ENCODE assay signal across 2 cellular contexts in the genomic region with DNA sequence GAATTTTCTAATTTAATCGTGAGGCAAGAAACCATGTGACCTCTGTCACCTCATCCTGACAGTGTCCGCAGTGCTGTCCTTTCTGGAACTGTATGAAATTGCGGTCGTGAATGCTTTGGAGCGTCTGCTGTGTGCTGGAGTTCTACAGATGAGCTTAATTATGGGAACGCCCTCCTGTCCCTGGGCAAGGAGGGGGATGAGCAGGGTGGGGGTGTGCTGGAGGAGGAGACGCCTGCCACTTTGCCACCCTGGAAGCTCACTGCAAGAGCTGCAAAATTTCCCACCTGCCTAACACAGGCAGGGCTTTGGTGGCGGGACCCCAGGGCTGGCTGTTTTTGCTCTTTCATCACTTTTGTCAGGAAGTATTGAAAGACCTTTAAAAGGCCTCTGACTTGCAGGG.
TF ChIP-seq lines count a peak whose summit lies in the region.

No MANE protein-coding gene starts in this region.

TF ChIP-seq in SK-N-SH, 30 proteins besides CTCF, POLR2A, EP300 and RAD21 (continued from another document):
- TF ChIP-seq SIN3A (IDR thresholded peaks at IDR 0.05; ENCODE audit: borderline replicate concordance, low read depth, low read length), result no peak
- TF ChIP-seq TCF12 (IDR thresholded peaks at IDR 0.05), result no peak
- TF ChIP-seq MXI1 (IDR thresholded peaks at IDR 0.05; ENCODE audit: low read depth, low read length), result peak; percentile 24; the same call in 1 of the 2 replicates
TF ChIP-seq in SK-N-SH: peak in this region for 3.

TF ChIP-seq in SK-N-SH treated with all-trans-retinoic acid at 6 μM for 48 hours, 23 proteins besides CTCF, POLR2A, EP300 and RAD21 (continued from another document):
- TF ChIP-seq, protein P1, sequence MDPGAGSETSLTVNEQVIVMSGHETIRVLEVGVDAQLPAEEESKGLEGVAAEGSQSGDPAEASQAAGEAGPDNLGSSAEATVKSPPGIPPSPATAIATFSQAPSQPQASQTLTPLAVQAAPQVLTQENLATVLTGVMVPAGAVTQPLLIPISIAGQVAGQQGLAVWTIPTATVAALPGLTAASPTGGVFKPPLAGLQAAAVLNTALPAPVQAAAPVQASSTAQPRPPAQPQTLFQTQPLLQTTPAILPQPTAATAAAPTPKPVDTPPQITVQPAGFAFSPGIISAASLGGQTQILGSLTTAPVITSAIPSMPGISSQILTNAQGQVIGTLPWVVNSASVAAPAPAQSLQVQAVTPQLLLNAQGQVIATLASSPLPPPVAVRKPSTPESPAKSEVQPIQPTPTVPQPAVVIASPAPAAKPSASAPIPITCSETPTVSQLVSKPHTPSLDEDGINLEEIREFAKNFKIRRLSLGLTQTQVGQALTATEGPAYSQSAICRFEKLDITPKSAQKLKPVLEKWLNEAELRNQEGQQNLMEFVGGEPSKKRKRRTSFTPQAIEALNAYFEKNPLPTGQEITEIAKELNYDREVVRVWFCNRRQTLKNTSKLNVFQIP (CRISPR knock-in tag; IDR thresholded peaks at IDR 0.05; ENCODE audit: borderline replicate concordance, low read depth), result no peak
- TF ChIP-seq, protein P2, sequence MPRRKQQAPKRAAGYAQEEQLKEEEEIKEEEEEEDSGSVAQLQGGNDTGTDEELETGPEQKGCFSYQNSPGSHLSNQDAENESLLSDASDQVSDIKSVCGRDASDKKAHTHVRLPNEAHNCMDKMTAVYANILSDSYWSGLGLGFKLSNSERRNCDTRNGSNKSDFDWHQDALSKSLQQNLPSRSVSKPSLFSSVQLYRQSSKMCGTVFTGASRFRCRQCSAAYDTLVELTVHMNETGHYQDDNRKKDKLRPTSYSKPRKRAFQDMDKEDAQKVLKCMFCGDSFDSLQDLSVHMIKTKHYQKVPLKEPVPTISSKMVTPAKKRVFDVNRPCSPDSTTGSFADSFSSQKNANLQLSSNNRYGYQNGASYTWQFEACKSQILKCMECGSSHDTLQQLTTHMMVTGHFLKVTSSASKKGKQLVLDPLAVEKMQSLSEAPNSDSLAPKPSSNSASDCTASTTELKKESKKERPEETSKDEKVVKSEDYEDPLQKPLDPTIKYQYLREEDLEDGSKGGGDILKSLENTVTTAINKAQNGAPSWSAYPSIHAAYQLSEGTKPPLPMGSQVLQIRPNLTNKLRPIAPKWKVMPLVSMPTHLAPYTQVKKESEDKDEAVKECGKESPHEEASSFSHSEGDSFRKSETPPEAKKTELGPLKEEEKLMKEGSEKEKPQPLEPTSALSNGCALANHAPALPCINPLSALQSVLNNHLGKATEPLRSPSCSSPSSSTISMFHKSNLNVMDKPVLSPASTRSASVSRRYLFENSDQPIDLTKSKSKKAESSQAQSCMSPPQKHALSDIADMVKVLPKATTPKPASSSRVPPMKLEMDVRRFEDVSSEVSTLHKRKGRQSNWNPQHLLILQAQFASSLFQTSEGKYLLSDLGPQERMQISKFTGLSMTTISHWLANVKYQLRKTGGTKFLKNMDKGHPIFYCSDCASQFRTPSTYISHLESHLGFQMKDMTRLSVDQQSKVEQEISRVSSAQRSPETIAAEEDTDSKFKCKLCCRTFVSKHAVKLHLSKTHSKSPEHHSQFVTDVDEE (CRISPR knock-in tag; IDR thresholded peaks at IDR 0.05), result no peak
- TF ChIP-seq PPARA (CRISPR knock-in tag; IDR thresholded peaks at IDR 0.05; ENCODE audit: borderline replicate concordance) (no peak), ZNF8 (CRISPR knock-in tag; IDR thresholded peaks at IDR 0.05) (no peak), OSR1 (CRISPR knock-in tag; IDR thresholded peaks at IDR 0.05) (no peak), GLIS3 (CRISPR knock-in tag; IDR thresholded peaks at IDR 0.05) (no peak), TOX (CRISPR knock-in tag; IDR thresholded peaks at IDR 0.05; ENCODE audit: borderline replicate concordance) (no peak), ZFP3 (CRISPR knock-in tag; IDR thresholded peaks at IDR 0.05) (no peak), BACH2 (CRISPR knock-in tag; IDR thresholded peaks at IDR 0.05; ENCODE audit: borderline replicate concordance) (no peak)
- TF ChIP-seq, protein P3, sequence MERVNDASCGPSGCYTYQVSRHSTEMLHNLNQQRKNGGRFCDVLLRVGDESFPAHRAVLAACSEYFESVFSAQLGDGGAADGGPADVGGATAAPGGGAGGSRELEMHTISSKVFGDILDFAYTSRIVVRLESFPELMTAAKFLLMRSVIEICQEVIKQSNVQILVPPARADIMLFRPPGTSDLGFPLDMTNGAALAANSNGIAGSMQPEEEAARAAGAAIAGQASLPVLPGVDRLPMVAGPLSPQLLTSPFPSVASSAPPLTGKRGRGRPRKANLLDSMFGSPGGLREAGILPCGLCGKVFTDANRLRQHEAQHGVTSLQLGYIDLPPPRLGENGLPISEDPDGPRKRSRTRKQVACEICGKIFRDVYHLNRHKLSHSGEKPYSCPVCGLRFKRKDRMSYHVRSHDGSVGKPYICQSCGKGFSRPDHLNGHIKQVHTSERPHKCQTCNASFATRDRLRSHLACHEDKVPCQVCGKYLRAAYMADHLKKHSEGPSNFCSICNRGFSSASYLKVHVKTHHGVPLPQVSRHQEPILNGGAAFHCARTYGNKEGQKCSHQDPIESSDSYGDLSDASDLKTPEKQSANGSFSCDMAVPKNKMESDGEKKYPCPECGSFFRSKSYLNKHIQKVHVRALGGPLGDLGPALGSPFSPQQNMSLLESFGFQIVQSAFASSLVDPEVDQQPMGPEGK (CRISPR knock-in tag; IDR thresholded peaks at IDR 0.05; ENCODE audit: borderline replicate concordance), result no peak
- TF ChIP-seq, protein P4, sequence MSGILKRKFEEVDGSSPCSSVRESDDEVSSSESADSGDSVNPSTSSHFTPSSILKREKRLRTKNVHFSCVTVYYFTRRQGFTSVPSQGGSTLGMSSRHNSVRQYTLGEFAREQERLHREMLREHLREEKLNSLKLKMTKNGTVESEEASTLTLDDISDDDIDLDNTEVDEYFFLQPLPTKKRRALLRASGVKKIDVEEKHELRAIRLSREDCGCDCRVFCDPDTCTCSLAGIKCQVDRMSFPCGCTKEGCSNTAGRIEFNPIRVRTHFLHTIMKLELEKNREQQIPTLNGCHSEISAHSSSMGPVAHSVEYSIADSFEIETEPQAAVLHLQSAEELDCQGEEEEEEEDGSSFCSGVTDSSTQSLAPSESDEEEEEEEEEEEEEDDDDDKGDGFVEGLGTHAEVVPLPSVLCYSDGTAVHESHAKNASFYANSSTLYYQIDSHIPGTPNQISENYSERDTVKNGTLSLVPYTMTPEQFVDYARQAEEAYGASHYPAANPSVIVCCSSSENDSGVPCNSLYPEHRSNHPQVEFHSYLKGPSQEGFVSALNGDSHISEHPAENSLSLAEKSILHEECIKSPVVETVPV (CRISPR knock-in tag; IDR thresholded peaks at IDR 0.05), result no peak
